In genomic region chr14:106268013-106268727, GRCh38 we compare ENCODE assay signal across 9 cellular contexts.
DNase-seq lines count a peak whose midpoint lies in the region; ATAC-seq and TF ChIP-seq lines count a peak whose summit lies in the region.
"Had no signal": no experiment of that assay in that cellular context is flagged by ENCODE, and none has a peak within 500 bp of the region (broad histone marks: within the 10 kb centered on the region; RNA-seq: fewer than 3 reads in every experiment).

No MANE protein-coding gene starts in this region.

- H3K9me3 Mint-ChIP-seq in mesothelial cell of epicardium: peaks cover 78% of the 10 kb centered on the region

- ATAC-seq in GM21737 (IDR thresholded peaks at IDR 0.05; ENCODE audit: unreplicated experiment): no peak

- TF ChIP-seq CTCF in mesothelial cell of epicardium (IDR thresholded peaks at IDR 0.05; ENCODE audit: unreplicated experiment) (no peak), prostate gland (IDR thresholded peaks at IDR 0.05) (no peak)

- no peaks in the 10 kb centered on the region for H3K36me3 Mint-ChIP-seq in mesothelial cell of epicardium
- H3K36me3 Mint-ChIP-seq: activated naive CD8-positive, alpha-beta T cell had no signal

- no peak overlapping the region for H3K4me3 ChIP-seq in prostate gland

- intact Hi-C loops in prostate gland (cut with DNase I): no loop called here

- no peak for TF ChIP-seq POLR2A in prostate gland (IDR thresholded peaks at IDR 0.05)

- H3K4me1 Mint-ChIP-seq in mesothelial cell of epicardium: no peaks in the 10 kb centered on the region

- no peaks in the 10 kb centered on the region for H3K4me1 ChIP-seq in prostate gland (replicated peaks)

- no peak overlapping the region for H3K4me3 Mint-ChIP-seq in mesothelial cell of epicardium
- H3K4me3 Mint-ChIP-seq: activated naive CD8-positive, alpha-beta T cell had no signal

- H3K27me3 Mint-ChIP-seq in mesothelial cell of epicardium (ENCODE audit: low read depth): no peaks in the 10 kb centered on the region

- 39% methylated on average over 17 of the region's 17 CpGs for WGBS in prostate gland

- H3K27ac ChIP-seq in prostate gland: no peak overlapping the region

- H3K27me3 ChIP-seq in prostate gland (replicated peaks; ENCODE audit: insufficient read depth): peaks cover 3% of the 10 kb centered on the region

- no peaks in the 10 kb centered on the region for H3K9me3 ChIP-seq in prostate gland

- H3K36me3 ChIP-seq in prostate gland: no peaks in the 10 kb centered on the region

- no peak overlapping the region for H3K27ac Mint-ChIP-seq in mesothelial cell of epicardium
- H3K27ac Mint-ChIP-seq: activated naive CD8-positive, alpha-beta T cell had no signal

- DNase-seq in COLO668 (lab: John Stamatoyannopoulos, UW; ENCODE audit: unreplicated experiment) (peak; percentile 69), NCI-H146 treated with DMSO at 0.1 percent for 48 hours (lab: John Stamatoyannopoulos, UW; ENCODE audit: unreplicated experiment) (peak; percentile 50), A172 (ENCODE audit: low spot score) (no peak), mesothelial cell of epicardium (ENCODE audit: low spot score in 2 of 2, unreplicated experiment in 2 of 2) (no peak), prostate gland (ENCODE audit: low spot score) (no peak)
- DNase-seq in activated CD8-positive, alpha-beta memory T cell treated with anti-CD3 and anti-CD28 coated beads, Interleukin-2, amount 50 U/mL, for 24 hours (ENCODE audit: extremely low read depth): peak; percentile 67
- peak; percentile 52 to 83 for DNase-seq in stimulated activated CD4-positive, alpha-beta T cell treated with anti-CD3 and anti-CD28 coated beads, Interleukin-15, amount 100 ng/mL, for 1 hour (ENCODE audit: low read depth in 1 of 2, low spot score in 1 of 2)

Comparison
In these comparisons a context has a peak if more than half of its experiments do, and no peak if none do; other contexts are left out.
1. DNase-seq: peak in COLO668 (single experiment), NCI-H146 treated with DMSO at 0.1 percent for 48 hours (single experiment), activated CD8-positive, alpha-beta memory T cell treated with anti-CD3 and anti-CD28 coated beads, Interleukin-2, amount 50 U/mL, for 24 hours (single experiment) and stimulated activated CD4-positive, alpha-beta T cell treated with anti-CD3 and anti-CD28 coated beads, Interleukin-15, amount 100 ng/mL, for 1 hour (2 of 2); none in A172 (single experiment), mesothelial cell of epicardium (0 of 2) and prostate gland (single experiment).